Comparison of ENCODE assay signal across 1 cellular context in the genomic region with DNA sequence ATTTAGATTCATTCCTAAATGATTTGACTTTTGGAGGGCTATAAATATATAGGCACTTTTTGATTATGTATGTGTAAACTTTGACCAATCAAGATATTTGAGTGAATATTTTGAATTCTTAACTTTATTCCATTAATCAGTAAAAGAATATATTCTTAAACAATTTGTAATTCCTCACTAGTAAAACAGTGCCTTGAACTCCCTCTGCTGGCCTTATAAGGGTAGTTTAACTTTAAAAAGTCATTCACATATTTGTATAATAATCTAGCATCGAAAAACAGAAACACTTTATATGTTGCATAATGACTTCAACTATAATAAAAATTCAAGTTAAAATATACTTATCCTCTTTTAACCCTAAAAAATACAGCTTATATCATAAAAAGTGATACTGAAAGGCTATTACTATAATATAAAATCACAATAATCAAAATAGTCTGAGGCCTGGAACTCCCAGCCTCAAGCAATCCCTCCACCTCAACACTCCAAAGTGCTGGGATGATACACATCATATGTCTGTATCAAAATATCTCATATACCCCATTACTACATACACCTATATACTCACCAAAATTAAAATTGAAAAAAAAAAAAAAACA.
TF ChIP-seq lines count a peak whose summit lies in the region.

No MANE protein-coding gene starts in this region.

TF ChIP-seq in H1, 55 proteins besides CTCF, POLR2A, EP300 and RAD21 (continued from another document):
- TF ChIP-seq CBX5 (IDR thresholded peaks at IDR 0.05; ENCODE audit: low read depth, low read length) = no peak
